ENCODE assay signal across 1 cellular context in the genomic region with DNA sequence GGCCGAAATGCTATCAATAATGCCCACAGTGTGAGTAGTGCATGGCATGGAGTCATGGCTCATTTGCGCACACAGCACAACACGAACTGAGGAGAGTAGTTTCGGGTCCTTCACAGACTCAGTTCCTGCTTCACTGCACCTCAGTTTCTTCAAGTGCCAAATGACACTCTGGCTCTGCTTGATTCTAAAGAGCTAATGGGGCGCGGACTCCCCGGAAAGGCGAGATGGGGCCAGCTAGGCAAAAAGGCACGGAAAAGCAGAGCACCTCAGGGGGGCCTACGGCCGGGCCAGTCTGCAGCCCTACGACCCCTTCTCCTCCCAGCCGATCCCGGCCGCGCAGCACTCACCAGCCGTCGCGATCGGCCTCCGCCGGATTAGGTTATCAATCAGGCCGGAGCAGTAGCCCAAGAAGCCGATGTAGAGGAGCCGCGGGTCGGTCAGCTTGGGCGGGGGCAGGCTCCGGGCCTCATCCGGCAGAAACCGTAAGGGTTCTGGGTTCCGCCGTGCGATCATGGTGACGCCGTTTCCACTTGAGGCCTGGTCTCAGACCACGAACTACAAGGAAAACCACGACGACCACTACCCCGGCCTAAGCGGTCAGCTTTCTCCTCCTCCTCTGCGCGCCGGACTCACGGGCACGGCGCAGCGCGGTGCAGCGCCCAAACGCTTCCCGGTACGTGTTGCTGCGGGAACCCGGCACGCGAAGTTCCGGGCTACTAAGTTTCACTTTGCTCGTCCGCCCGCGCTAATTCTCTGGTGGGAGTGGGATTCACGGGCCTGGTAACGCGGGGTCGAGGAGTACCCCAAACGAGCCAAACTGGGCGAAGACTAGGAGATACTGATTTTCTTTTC.
TF ChIP-seq lines count a peak whose summit lies in the region.

A gene (minus strand): TSS at position 631 of the 852 bp plus-strand sequence. CDS start 118 bp downstream, at position 513.

TF ChIP-seq in HepG2, 621 proteins besides CTCF, POLR2A, EP300 and RAD21 (continued from another document and continues in another):
- TF ChIP-seq, protein P1, sequence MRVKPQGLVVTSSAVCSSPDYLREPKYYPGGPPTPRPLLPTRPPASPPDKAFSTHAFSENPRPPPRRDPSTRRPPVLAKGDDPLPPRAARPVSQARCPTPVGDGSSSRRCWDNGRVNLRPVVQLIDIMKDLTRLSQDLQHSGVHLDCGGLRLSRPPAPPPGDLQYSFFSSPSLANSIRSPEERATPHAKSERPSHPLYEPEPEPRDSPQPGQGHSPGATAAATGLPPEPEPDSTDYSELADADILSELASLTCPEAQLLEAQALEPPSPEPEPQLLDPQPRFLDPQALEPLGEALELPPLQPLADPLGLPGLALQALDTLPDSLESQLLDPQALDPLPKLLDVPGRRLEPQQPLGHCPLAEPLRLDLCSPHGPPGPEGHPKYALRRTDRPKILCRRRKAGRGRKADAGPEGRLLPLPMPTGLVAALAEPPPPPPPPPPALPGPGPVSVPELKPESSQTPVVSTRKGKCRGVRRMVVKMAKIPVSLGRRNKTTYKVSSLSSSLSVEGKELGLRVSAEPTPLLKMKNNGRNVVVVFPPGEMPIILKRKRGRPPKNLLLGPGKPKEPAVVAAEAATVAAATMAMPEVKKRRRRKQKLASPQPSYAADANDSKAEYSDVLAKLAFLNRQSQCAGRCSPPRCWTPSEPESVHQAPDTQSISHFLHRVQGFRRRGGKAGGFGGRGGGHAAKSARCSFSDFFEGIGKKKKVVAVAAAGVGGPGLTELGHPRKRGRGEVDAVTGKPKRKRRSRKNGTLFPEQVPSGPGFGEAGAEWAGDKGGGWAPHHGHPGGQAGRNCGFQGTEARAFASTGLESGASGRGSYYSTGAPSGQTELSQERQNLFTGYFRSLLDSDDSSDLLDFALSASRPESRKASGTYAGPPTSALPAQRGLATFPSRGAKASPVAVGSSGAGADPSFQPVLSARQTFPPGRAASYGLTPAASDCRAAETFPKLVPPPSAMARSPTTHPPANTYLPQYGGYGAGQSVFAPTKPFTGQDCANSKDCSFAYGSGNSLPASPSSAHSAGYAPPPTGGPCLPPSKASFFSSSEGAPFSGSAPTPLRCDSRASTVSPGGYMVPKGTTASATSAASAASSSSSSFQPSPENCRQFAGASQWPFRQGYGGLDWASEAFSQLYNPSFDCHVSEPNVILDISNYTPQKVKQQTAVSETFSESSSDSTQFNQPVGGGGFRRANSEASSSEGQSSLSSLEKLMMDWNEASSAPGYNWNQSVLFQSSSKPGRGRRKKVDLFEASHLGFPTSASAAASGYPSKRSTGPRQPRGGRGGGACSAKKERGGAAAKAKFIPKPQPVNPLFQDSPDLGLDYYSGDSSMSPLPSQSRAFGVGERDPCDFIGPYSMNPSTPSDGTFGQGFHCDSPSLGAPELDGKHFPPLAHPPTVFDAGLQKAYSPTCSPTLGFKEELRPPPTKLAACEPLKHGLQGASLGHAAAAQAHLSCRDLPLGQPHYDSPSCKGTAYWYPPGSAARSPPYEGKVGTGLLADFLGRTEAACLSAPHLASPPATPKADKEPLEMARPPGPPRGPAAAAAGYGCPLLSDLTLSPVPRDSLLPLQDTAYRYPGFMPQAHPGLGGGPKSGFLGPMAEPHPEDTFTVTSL (CRISPR knock-in tag; IDR thresholded peaks at IDR 0.05; ENCODE audit: borderline replicate concordance), result no peak
- TF ChIP-seq CBX1 (IDR thresholded peaks at IDR 0.05; ENCODE audit: low read depth) (peak; percentile 91), HNF4A (CRISPR knock-in tag; IDR thresholded peaks at IDR 0.05) (peak; percentile 57), HIVEP1 (CRISPR knock-in tag; IDR thresholded peaks at IDR 0.05) (no peak; the same call in 1 of the 2 replicates), MYC (CRISPR knock-in tag; IDR thresholded peaks at IDR 0.05; ENCODE audit: borderline replicate concordance) (peak; percentile 92), MEIS2 (CRISPR knock-in tag; IDR thresholded peaks at IDR 0.05) (peak; percentile 91), FOXP1 (IDR thresholded peaks at IDR 0.05) (no peak), FOXP1 (CRISPR knock-in tag; IDR thresholded peaks at IDR 0.05) (peak; percentile 64), ZNF317 (CRISPR knock-in tag; IDR thresholded peaks at IDR 0.05) (no peak), ZNF333 (CRISPR knock-in tag; IDR thresholded peaks at IDR 0.05; ENCODE audit: borderline replicate concordance) (no peak), ZNF383 (CRISPR knock-in tag; IDR thresholded peaks at IDR 0.05; ENCODE audit: borderline replicate concordance) (no peak; the same call in 1 of the 2 replicates), ZBTB42 (CRISPR knock-in tag; IDR thresholded peaks at IDR 0.05) (no peak), SNAPC2 (CRISPR knock-in tag; IDR thresholded peaks at IDR 0.05) (peak; percentile 58; the same call in 1 of the 2 replicates), IKZF4 (CRISPR knock-in tag; IDR thresholded peaks at IDR 0.05; ENCODE audit: borderline replicate concordance, low read depth, not compliant biosample characterization) (peak; percentile 86), ZNF530 (CRISPR knock-in tag; IDR thresholded peaks at IDR 0.05; ENCODE audit: low read depth) (no peak), SMAD3 (CRISPR knock-in tag; IDR thresholded peaks at IDR 0.05) (peak; percentile 80), EHMT2 (IDR thresholded peaks at IDR 0.05; ENCODE audit: borderline replicate concordance, low read depth, low read length) (peak; percentile 33; the same call in 1 of the 2 replicates), FOSL1 (CRISPR knock-in tag; IDR thresholded peaks at IDR 0.05; ENCODE audit: borderline replicate concordance) (0 out of 2 replicates have a peak, but pooled peaks have one; percentile 28), HMGA1 (CRISPR knock-in tag; conservative IDR thresholded peaks at IDR 0.05) (no peak), ZFP36L2 (CRISPR knock-in tag; IDR thresholded peaks at IDR 0.05) (peak; percentile 87; the same call in 1 of the 2 replicates), SMAD1 (CRISPR knock-in tag; IDR thresholded peaks at IDR 0.05; ENCODE audit: borderline replicate concordance, low read depth) (no peak), HNRNPH1 (optimal IDR thresholded peaks at IDR 0.05; ENCODE audit: low read depth, low read length) (no peak), POGZ (CRISPR knock-in tag; IDR thresholded peaks at IDR 0.05) (peak; percentile 96), ZNF24 (IDR thresholded peaks at IDR 0.05) (0 out of 2 replicates have a peak, but pooled peaks have one; percentile 49), AKAP8 (CRISPR knock-in tag; IDR thresholded peaks at IDR 0.05) (0 out of 2 replicates have a peak, but pooled peaks have one; percentile 56), ZNF33A (CRISPR knock-in tag; IDR thresholded peaks at IDR 0.05; ENCODE audit: borderline replicate concordance) (no peak), ZNF441 (CRISPR knock-in tag; IDR thresholded peaks at IDR 0.05; ENCODE audit: borderline replicate concordance) (peak; percentile 84), ZSCAN12 (CRISPR knock-in tag; IDR thresholded peaks at IDR 0.05) (no peak; the same call in 1 of the 2 replicates), MEF2D (CRISPR knock-in tag; IDR thresholded peaks at IDR 0.05) (no peak; the same call in none of the 2 replicates), ETV5 (CRISPR knock-in tag; IDR thresholded peaks at IDR 0.05; ENCODE audit: borderline replicate concordance) (peak; percentile 71), ZBTB1 (CRISPR knock-in tag; IDR thresholded peaks at IDR 0.05; ENCODE audit: borderline replicate concordance) (no peak), SMARCC2 (IDR thresholded peaks at IDR 0.05) (no peak), ZNF292 (CRISPR knock-in tag; IDR thresholded peaks at IDR 0.05; ENCODE audit: borderline replicate concordance, low read depth) (peak; percentile 58), ADNP (CRISPR knock-in tag; IDR thresholded peaks at IDR 0.05) (peak; percentile 65; the same call in 1 of the 2 replicates), AGO1 (IDR thresholded peaks at IDR 0.05; ENCODE audit: low read depth, low read length, poor library complexity, severe bottlenecking) (peak; percentile 41), TEAD3 (CRISPR knock-in tag; optimal IDR thresholded peaks at IDR 0.05; ENCODE audit: borderline replicate concordance) (peak; percentile 81), ZNF331 (CRISPR knock-in tag; IDR thresholded peaks at IDR 0.05) (peak; percentile 95), RAD51 (IDR thresholded peaks at IDR 0.05; ENCODE audit: borderline replicate concordance) (no peak), ZNF235 (CRISPR knock-in tag; IDR thresholded peaks at IDR 0.05; ENCODE audit: borderline replicate concordance) (no peak; the same call in 1 of the 2 replicates)
- TF ChIP-seq, protein P2, sequence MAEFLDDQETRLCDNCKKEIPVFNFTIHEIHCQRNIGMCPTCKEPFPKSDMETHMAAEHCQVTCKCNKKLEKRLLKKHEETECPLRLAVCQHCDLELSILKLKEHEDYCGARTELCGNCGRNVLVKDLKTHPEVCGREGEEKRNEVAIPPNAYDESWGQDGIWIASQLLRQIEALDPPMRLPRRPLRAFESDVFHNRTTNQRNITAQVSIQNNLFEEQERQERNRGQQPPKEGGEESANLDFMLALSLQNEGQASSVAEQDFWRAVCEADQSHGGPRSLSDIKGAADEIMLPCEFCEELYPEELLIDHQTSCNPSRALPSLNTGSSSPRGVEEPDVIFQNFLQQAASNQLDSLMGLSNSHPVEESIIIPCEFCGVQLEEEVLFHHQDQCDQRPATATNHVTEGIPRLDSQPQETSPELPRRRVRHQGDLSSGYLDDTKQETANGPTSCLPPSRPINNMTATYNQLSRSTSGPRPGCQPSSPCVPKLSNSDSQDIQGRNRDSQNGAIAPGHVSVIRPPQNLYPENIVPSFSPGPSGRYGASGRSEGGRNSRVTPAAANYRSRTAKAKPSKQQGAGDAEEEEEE (CRISPR knock-in tag; IDR thresholded peaks at IDR 0.05; ENCODE audit: borderline replicate concordance), result no peak; the same call in 1 of the 2 replicates
- TF ChIP-seq, protein P3, sequence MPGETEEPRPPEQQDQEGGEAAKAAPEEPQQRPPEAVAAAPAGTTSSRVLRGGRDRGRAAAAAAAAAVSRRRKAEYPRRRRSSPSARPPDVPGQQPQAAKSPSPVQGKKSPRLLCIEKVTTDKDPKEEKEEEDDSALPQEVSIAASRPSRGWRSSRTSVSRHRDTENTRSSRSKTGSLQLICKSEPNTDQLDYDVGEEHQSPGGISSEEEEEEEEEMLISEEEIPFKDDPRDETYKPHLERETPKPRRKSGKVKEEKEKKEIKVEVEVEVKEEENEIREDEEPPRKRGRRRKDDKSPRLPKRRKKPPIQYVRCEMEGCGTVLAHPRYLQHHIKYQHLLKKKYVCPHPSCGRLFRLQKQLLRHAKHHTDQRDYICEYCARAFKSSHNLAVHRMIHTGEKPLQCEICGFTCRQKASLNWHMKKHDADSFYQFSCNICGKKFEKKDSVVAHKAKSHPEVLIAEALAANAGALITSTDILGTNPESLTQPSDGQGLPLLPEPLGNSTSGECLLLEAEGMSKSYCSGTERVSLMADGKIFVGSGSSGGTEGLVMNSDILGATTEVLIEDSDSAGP (CRISPR knock-in tag; IDR thresholded peaks at IDR 0.05; ENCODE audit: borderline replicate concordance), result peak; percentile 94
- TF ChIP-seq, protein P4, sequence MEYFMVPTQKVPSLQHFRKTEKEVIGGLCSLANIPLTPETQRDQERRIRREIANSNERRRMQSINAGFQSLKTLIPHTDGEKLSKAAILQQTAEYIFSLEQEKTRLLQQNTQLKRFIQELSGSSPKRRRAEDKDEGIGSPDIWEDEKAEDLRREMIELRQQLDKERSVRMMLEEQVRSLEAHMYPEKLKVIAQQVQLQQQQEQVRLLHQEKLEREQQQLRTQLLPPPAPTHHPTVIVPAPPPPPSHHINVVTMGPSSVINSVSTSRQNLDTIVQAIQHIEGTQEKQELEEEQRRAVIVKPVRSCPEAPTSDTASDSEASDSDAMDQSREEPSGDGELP (IDR thresholded peaks at IDR 0.05; ENCODE audit: borderline replicate concordance, low read depth), result no peak
- TF ChIP-seq, protein P5, sequence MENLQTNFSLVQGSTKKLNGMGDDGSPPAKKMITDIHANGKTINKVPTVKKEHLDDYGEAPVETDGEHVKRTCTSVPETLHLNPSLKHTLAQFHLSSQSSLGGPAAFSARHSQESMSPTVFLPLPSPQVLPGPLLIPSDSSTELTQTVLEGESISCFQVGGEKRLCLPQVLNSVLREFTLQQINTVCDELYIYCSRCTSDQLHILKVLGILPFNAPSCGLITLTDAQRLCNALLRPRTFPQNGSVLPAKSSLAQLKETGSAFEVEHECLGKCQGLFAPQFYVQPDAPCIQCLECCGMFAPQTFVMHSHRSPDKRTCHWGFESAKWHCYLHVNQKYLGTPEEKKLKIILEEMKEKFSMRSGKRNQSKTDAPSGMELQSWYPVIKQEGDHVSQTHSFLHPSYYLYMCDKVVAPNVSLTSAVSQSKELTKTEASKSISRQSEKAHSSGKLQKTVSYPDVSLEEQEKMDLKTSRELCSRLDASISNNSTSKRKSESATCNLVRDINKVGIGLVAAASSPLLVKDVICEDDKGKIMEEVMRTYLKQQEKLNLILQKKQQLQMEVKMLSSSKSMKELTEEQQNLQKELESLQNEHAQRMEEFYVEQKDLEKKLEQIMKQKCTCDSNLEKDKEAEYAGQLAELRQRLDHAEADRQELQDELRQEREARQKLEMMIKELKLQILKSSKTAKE (CRISPR knock-in tag; IDR thresholded peaks at IDR 0.05; ENCODE audit: borderline replicate concordance), result no peak
- TF ChIP-seq, protein P6, sequence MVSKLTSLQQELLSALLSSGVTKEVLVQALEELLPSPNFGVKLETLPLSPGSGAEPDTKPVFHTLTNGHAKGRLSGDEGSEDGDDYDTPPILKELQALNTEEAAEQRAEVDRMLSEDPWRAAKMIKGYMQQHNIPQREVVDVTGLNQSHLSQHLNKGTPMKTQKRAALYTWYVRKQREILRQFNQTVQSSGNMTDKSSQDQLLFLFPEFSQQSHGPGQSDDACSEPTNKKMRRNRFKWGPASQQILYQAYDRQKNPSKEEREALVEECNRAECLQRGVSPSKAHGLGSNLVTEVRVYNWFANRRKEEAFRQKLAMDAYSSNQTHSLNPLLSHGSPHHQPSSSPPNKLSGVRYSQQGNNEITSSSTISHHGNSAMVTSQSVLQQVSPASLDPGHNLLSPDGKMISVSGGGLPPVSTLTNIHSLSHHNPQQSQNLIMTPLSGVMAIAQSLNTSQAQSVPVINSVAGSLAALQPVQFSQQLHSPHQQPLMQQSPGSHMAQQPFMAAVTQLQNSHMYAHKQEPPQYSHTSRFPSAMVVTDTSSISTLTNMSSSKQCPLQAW (CRISPR knock-in tag; IDR thresholded peaks at IDR 0.05), result peak; percentile 83
- TF ChIP-seq, protein P7, sequence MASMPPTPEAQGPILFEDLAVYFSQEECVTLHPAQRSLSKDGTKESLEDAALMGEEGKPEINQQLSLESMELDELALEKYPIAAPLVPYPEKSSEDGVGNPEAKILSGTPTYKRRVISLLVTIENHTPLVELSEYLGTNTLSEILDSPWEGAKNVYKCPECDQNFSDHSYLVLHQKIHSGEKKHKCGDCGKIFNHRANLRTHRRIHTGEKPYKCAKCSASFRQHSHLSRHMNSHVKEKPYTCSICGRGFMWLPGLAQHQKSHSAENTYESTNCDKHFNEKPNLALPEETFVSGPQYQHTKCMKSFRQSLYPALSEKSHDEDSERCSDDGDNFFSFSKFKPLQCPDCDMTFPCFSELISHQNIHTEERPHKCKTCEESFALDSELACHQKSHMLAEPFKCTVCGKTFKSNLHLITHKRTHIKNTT (CRISPR knock-in tag; IDR thresholded peaks at IDR 0.05), result no peak
